In the genomic region with DNA sequence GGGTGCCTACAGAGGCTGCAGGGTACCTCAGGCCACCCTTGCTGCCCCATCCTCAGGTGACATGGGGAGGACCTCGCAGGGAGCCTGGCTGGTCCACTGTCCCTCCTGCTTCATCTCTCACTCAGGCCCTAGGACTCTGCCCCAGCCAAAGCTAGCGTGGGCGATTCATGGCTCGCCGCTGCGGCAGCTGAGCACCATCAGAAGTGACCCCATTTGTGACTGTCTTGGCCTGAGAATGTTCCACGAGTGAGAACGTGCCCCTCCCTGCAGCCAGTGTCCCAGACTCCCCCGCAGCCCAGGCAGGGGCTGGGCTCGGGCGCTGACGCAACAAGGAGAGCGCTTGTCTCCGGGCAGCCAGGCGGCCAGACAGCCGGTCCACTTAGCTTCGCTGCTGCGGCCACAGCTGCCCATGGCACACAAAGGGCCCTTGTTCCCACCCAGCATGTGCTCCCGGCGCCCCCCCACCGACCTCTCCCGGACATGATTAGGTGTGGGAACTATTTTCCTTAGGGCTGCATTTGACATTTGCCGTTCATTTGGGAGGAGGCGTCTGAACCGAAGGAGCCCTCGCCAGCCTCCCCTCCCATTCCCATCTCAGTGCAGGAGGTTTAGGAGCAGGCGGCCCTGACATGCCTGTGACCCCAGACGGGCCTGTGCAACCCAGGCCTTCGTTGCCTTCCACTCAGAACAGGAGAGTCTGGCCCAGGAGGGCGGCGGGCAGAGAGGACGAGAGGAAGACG, we compare ENCODE assay signal across 1 cellular context.
TF ChIP-seq lines count a peak whose summit lies in the region.

No MANE protein-coding gene starts in this region.

TF ChIP-seq in HepG2, 621 proteins besides CTCF, POLR2A, EP300 and RAD21 (continued from another document and continues in another):
- TF ChIP-seq, protein P1, sequence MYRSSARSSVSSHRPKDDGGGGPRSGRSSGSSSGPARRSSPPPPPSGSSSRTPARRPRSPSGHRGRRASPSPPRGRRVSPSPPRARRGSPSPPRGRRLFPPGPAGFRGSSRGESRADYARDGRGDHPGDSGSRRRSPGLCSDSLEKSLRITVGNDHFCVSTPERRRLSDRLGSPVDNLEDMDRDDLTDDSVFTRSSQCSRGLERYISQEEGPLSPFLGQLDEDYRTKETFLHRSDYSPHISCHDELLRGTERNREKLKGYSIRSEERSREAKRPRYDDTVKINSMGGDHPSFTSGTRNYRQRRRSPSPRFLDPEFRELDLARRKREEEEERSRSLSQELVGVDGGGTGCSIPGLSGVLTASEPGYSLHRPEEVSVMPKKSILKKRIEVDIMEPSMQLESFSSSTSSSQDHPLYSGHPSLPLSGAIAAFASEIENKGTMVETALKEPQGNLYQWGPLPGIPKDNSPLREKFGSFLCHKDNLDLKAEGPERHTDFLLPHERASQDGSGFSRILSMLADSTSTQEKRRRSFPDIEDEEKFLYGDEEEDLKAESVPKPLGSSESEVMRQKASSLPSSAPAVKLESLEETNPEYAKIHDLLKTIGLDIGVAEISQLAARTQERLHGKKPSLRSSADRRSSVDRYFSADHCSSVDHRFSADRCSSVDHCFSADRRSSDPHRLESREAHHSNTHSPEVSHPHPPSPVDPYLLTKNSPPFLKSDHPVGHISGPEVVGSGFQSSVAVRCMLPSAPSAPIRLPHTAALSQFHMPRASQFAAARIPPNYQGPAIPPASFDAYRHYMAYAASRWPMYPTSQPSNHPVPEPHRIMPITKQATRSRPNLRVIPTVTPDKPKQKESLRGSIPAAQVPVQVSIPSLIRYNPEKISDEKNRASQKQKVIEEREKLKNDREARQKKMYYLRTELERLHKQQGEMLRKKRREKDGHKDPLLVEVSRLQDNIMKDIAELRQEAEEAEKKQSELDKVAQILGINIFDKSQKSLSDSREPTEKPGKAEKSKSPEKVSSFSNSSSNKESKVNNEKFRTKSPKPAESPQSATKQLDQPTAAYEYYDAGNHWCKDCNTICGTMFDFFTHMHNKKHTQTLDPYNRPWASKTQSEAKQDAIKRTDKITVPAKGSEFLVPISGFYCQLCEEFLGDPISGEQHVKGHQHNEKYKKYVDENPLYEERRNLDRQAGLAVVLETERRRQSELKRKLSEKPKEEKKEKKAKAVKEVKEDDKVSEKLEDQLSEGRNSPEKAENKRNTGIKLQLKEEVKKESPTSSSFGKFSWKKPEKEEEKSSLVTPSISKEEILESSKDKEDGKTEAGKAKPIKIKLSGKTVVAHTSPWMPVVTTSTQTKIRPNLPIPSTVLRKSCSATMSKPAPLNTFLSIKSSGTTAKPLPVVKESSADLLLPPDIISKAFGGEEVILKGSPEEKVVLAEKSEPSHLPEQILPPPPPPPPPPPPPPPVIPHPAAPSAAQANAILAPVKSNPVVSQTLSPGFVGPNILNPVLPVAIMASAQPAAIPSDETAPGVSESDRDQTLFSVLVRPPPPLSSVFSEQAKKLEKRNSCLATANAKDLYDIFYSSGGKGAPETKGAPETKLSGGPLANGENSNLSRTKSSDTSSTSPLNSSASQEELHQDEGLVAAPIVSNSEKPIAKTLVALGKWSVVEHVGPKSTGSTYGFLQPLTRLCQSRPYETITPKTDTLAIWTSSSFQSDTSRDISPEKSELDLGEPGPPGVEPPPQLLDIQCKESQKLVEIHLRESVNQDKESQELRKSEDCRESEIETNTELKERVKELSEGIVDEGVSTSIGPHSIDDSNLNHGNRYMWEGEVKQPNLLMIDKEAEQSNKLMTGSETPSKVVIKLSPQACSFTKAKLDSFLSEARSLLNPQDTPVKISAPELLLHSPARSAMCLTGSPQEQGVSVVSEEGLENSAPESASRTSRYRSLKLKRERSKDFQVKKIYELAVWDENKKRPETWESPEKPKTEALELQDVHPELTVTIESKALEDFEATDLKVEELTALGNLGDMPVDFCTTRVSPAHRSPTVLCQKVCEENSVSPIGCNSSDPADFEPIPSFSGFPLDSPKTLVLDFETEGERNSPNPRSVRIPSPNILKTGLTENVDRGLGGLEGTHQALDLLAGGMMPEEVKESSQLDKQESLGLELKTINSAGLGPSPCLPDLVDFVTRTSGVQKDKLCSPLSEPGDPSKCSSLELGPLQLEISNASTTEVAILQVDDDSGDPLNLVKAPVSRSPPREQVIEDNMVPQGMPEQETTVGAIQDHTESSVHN (CRISPR knock-in tag; IDR thresholded peaks at IDR 0.05), result no peak
- no peak for TF ChIP-seq MYNN (CRISPR knock-in tag; IDR thresholded peaks at IDR 0.05; ENCODE audit: low read depth)
- no peak for TF ChIP-seq RFX5 (IDR thresholded peaks at IDR 0.05; ENCODE audit: low read depth, low read length)
- no peak; the same call in 1 of the 2 replicates for TF ChIP-seq ZNF567 (CRISPR knock-in tag; IDR thresholded peaks at IDR 0.05; ENCODE audit: borderline replicate concordance)
- 0 out of 2 replicates have a peak, but pooled peaks have one; percentile 23 for TF ChIP-seq ZZZ3 (CRISPR knock-in tag; IDR thresholded peaks at IDR 0.05; ENCODE audit: borderline replicate concordance)
- peak; percentile 83 for TF ChIP-seq ZNF296 (CRISPR knock-in tag; conservative IDR thresholded peaks at IDR 0.05)
- no peak for TF ChIP-seq ZNF432 (CRISPR knock-in tag; IDR thresholded peaks at IDR 0.05; ENCODE audit: borderline replicate concordance)
- TF ChIP-seq ADNP (CRISPR knock-in tag; IDR thresholded peaks at IDR 0.05), result no peak
- TF ChIP-seq SALL2 (CRISPR knock-in tag; IDR thresholded peaks at IDR 0.05), result no peak; the same call in 1 of the 2 replicates
- TF ChIP-seq, protein P2, sequence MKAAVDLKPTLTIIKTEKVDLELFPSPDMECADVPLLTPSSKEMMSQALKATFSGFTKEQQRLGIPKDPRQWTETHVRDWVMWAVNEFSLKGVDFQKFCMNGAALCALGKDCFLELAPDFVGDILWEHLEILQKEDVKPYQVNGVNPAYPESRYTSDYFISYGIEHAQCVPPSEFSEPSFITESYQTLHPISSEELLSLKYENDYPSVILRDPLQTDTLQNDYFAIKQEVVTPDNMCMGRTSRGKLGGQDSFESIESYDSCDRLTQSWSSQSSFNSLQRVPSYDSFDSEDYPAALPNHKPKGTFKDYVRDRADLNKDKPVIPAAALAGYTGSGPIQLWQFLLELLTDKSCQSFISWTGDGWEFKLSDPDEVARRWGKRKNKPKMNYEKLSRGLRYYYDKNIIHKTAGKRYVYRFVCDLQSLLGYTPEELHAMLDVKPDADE (CRISPR knock-in tag; IDR thresholded peaks at IDR 0.05), result no peak
- no peak for TF ChIP-seq ZNF121 (CRISPR knock-in tag; IDR thresholded peaks at IDR 0.05)
- no peak for TF ChIP-seq ZNF17 (CRISPR knock-in tag; IDR thresholded peaks at IDR 0.05)
- TF ChIP-seq ZNF646 (CRISPR knock-in tag; IDR thresholded peaks at IDR 0.05), result no peak
- no peak for TF ChIP-seq ZNF207 (IDR thresholded peaks at IDR 0.05; ENCODE audit: borderline replicate concordance)
- TF ChIP-seq ZNF550 (CRISPR knock-in tag; IDR thresholded peaks at IDR 0.05; ENCODE audit: borderline replicate concordance), result no peak
- TF ChIP-seq GTF3A (CRISPR knock-in tag; conservative IDR thresholded peaks at IDR 0.05), result no peak
- TF ChIP-seq ZIK1 (CRISPR knock-in tag; IDR thresholded peaks at IDR 0.05; ENCODE audit: borderline replicate concordance, low read depth), result no peak
- TF ChIP-seq, protein P3, sequence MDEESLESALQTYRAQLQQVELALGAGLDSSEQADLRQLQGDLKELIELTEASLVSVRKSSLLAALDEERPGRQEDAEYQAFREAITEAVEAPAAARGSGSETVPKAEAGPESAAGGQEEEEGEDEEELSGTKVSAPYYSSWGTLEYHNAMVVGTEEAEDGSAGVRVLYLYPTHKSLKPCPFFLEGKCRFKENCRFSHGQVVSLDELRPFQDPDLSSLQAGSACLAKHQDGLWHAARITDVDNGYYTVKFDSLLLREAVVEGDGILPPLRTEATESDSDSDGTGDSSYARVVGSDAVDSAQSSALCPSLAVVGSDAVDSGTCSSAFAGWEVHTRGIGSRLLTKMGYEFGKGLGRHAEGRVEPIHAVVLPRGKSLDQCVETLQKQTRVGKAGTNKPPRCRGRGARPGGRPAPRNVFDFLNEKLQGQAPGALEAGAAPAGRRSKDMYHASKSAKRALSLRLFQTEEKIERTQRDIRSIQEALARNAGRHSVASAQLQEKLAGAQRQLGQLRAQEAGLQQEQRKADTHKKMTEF (CRISPR knock-in tag; IDR thresholded peaks at IDR 0.05), result peak; percentile 82
- TF ChIP-seq CC2D1A (CRISPR knock-in tag; IDR thresholded peaks at IDR 0.05), result no peak; the same call in 1 of the 2 replicates
- peak; percentile 89 for TF ChIP-seq ZNF274 (CRISPR knock-in tag; IDR thresholded peaks at IDR 0.05)
- no peak for TF ChIP-seq ELF1 (CRISPR knock-in tag; IDR thresholded peaks at IDR 0.05)
- no peak for TF ChIP-seq YY1 (IDR thresholded peaks at IDR 0.05; ENCODE audit: insufficient read depth, insufficient replicate concordance, low read depth, low read length)
- TF ChIP-seq ZNF589 (CRISPR knock-in tag; conservative IDR thresholded peaks at IDR 0.05), result no peak
- TF ChIP-seq, protein P4, sequence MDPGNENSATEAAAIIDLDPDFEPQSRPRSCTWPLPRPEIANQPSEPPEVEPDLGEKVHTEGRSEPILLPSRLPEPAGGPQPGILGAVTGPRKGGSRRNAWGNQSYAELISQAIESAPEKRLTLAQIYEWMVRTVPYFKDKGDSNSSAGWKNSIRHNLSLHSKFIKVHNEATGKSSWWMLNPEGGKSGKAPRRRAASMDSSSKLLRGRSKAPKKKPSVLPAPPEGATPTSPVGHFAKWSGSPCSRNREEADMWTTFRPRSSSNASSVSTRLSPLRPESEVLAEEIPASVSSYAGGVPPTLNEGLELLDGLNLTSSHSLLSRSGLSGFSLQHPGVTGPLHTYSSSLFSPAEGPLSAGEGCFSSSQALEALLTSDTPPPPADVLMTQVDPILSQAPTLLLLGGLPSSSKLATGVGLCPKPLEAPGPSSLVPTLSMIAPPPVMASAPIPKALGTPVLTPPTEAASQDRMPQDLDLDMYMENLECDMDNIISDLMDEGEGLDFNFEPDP (CRISPR knock-in tag; conservative IDR thresholded peaks at IDR 0.05), result no peak
- TF ChIP-seq PPARG (CRISPR knock-in tag; conservative IDR thresholded peaks at IDR 0.05), result no peak
- TF ChIP-seq ZNF75D (CRISPR knock-in tag; IDR thresholded peaks at IDR 0.05; ENCODE audit: borderline replicate concordance), result no peak
- TF ChIP-seq, protein P5, sequence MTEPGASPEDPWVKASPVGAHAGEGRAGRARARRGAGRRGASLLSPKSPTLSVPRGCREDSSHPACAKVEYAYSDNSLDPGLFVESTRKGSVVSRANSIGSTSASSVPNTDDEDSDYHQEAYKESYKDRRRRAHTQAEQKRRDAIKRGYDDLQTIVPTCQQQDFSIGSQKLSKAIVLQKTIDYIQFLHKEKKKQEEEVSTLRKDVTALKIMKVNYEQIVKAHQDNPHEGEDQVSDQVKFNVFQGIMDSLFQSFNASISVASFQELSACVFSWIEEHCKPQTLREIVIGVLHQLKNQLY (CRISPR knock-in tag; IDR thresholded peaks at IDR 0.05), result 0 out of 2 replicates have a peak, but pooled peaks have one; percentile 28
- no peak for TF ChIP-seq REL (CRISPR knock-in tag; conservative IDR thresholded peaks at IDR 0.05)
- TF ChIP-seq ZNF768 (CRISPR knock-in tag; IDR thresholded peaks at IDR 0.05), result no peak
- TF ChIP-seq ATAD3A (CRISPR knock-in tag; IDR thresholded peaks at IDR 0.05), result no peak
- peak; percentile 62 for TF ChIP-seq TEAD3 (CRISPR knock-in tag; optimal IDR thresholded peaks at IDR 0.05; ENCODE audit: borderline replicate concordance)
- TF ChIP-seq, protein P6, sequence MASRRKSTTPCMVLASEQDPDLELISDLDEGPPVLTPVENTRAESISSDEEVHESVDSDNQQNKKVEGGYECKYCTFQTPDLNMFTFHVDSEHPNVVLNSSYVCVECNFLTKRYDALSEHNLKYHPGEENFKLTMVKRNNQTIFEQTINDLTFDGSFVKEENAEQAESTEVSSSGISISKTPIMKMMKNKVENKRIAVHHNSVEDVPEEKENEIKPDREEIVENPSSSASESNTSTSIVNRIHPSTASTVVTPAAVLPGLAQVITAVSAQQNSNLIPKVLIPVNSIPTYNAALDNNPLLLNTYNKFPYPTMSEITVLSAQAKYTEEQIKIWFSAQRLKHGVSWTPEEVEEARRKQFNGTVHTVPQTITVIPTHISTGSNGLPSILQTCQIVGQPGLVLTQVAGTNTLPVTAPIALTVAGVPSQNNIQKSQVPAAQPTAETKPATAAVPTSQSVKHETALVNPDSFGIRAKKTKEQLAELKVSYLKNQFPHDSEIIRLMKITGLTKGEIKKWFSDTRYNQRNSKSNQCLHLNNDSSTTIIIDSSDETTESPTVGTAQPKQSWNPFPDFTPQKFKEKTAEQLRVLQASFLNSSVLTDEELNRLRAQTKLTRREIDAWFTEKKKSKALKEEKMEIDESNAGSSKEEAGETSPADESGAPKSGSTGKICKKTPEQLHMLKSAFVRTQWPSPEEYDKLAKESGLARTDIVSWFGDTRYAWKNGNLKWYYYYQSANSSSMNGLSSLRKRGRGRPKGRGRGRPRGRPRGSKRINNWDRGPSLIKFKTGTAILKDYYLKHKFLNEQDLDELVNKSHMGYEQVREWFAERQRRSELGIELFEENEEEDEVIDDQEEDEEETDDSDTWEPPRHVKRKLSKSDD (CRISPR knock-in tag; IDR thresholded peaks at IDR 0.05; ENCODE audit: low read depth), result no peak
